ENCODE assay signal across 1 cellular context in genomic region chr2:143758629-143759330, GRCh38.
TF ChIP-seq lines count a peak whose summit lies in the region.

No MANE protein-coding gene starts in this region.

TF ChIP-seq in GM23338, 12 proteins besides CTCF, POLR2A, EP300 and RAD21 (continued from another document):
- TF ChIP-seq ZNF462 (CRISPR knock-in tag; IDR thresholded peaks at IDR 0.05) (no peak), ZNF331 (CRISPR knock-in tag; IDR thresholded peaks at IDR 0.05; ENCODE audit: low read depth) (no peak), ETS1 (IDR thresholded peaks at IDR 0.05) (no peak), REST (IDR thresholded peaks at IDR 0.05; ENCODE audit: unreplicated experiment) (no peak), EZH2 (IDR thresholded peaks at IDR 0.05; ENCODE audit: low read depth, unreplicated experiment) (no peak), CREB1 (CRISPR knock-in tag; IDR thresholded peaks at IDR 0.05; ENCODE audit: low read depth) (no peak)
TF ChIP-seq in GM23338: peak in this region for 0.
